ENCODE assay signal across 8 cellular contexts in the genomic region with DNA sequence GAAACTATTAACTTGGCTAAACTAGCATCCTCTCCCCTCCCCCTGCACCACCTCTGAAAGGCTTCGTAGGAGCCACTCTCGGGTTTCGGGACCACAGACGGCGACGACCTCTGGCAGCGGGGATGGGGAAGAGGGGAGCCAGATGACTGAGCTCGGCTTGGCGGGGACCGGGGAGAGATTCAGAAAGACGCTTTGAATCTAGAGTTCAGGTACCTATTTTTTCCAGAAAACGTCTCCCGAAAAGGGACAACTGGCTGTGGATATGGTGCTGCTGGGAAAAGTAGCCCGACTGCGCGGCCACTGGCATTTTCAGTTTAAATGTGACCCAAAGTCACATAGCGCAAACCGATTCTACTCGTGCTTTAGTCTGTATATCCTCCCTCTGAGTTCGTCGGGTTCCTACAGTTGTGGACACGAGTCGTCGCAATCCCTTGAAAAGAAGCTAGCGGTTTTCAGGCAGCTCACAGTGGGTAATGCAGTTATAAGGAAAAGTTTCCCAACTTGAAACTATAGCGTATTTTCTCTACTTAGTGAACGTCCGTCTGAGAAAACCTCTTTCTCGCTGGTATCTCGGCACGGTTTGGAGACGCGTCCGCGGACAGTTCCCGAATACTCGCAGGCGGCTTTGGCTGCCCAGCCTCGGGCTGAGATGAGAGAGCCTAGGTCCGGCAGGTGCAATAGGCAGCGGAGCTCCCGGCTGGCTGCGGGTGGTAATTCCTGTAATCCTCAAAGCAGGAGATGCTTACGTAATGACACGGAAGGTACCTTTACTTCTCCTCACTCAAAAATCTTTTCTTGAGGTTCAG. TPM values are rescaled to one million over a fixed set of nuclear protein-coding genes. Genes with fewer than 3 reads are reported as not detected.
DNase-seq lines count a peak whose midpoint lies in the region; ATAC-seq, FAIRE-seq and TF ChIP-seq lines count a peak whose summit lies in the region.

No MANE protein-coding gene starts in this region.

- H3K27me3 ChIP-seq in kidney epithelial cell (ENCODE audit: control insufficient read depth, insufficient read depth, low read length): peaks cover 19% of the 10 kb centered on the region

- H3K9me3 Mint-ChIP-seq in chondrocyte (ENCODE audit: low read depth): no peaks in the 10 kb centered on the region
- no peaks in the 10 kb centered on the region for H3K9me3 Mint-ChIP-seq in stimulated activated effector memory CD8-positive, alpha-beta T cell treated with anti-CD3 and anti-CD28 coated beads, Interleukin-12 subunit alpha, Interleukin-12 subunit beta, amount 100 ng/mL, for 72 hours

- DNase-seq in GM12891 (ENCODE audit: insufficient read length, low spot score) (no peak), NCI-H526 (lab: John Stamatoyannopoulos, UW) (peak; percentile 1 to 57), chondrocyte (ENCODE audit: low spot score) (peak; percentile 72), kidney epithelial cell (ENCODE audit: low read depth) (no peak), NCI-H226 (no peak), D721Med (ENCODE audit: insufficient read length, low spot score) (no peak)
- DNase-seq in stimulated activated effector memory CD8-positive, alpha-beta T cell treated with anti-CD3 and anti-CD28 coated beads, Interleukin-12 subunit alpha, Interleukin-12 subunit beta, amount 100 ng/mL, for 72 hours (ENCODE audit: low spot score in 2 of 2): no peak

- TF ChIP-seq CTCF in chondrocyte (IDR thresholded peaks at IDR 0.05): no peak
- no peak for TF ChIP-seq CTCF in kidney epithelial cell (IDR thresholded peaks at IDR 0.05; ENCODE audit: insufficient read depth, low read length, poor library complexity, severe bottlenecking)
- no peak for TF ChIP-seq CTCF in D721Med (IDR thresholded peaks at IDR 0.05; ENCODE audit: insufficient read depth, missing control alignments)

- peaks cover 2% of the 10 kb centered on the region for H3K36me3 Mint-ChIP-seq in chondrocyte (ENCODE audit: low read depth)
- H3K36me3 Mint-ChIP-seq in stimulated activated effector memory CD8-positive, alpha-beta T cell treated with anti-CD3 and anti-CD28 coated beads, Interleukin-12 subunit alpha, Interleukin-12 subunit beta, amount 100 ng/mL, for 72 hours: no peaks in the 10 kb centered on the region

- H3K4me1 Mint-ChIP-seq in chondrocyte (ENCODE audit: low read depth): peaks cover 25% of the 10 kb centered on the region
- peaks cover 8% of the 10 kb centered on the region for H3K4me1 Mint-ChIP-seq in stimulated activated effector memory CD8-positive, alpha-beta T cell treated with anti-CD3 and anti-CD28 coated beads, Interleukin-12 subunit alpha, Interleukin-12 subunit beta, amount 100 ng/mL, for 72 hours

- no peak for TF ChIP-seq POLR2A in GM12891 (IDR thresholded peaks at IDR 0.05; ENCODE audit: low read depth, low read length)

- H3K27me3 Mint-ChIP-seq in chondrocyte (ENCODE audit: low read depth): peaks cover 44% of the 10 kb centered on the region

- peak overlapping the region; percentile 78 for H3K4me3 Mint-ChIP-seq in chondrocyte (ENCODE audit: unreplicated experiment)
- H3K4me3 Mint-ChIP-seq in stimulated activated effector memory CD8-positive, alpha-beta T cell treated with anti-CD3 and anti-CD28 coated beads, Interleukin-12 subunit alpha, Interleukin-12 subunit beta, amount 100 ng/mL, for 72 hours: peak overlapping the region; percentile 44

- FAIRE-seq in GM12891 (lab: Jason Lieb, UNC): peak; percentile 54
- FAIRE-seq in D721Med (lab: Jason Lieb, UNC): no peak

- H3K36me3 ChIP-seq in kidney epithelial cell (ENCODE audit: control insufficient read depth, insufficient read depth, low read length): no peaks in the 10 kb centered on the region

- no peak for ATAC-seq in stimulated activated effector memory CD8-positive, alpha-beta T cell treated with anti-CD3 and anti-CD28 coated beads, Interleukin-12 subunit alpha, Interleukin-12 subunit beta, amount 100 ng/mL, for 72 hours
- no peak for ATAC-seq in GM18907 (IDR thresholded peaks at IDR 0.05; ENCODE audit: unreplicated experiment)

- H3K27ac Mint-ChIP-seq in chondrocyte (ENCODE audit: unreplicated experiment): peak overlapping the region; percentile 54
- no peak overlapping the region for H3K27ac Mint-ChIP-seq in stimulated activated effector memory CD8-positive, alpha-beta T cell treated with anti-CD3 and anti-CD28 coated beads, Interleukin-12 subunit alpha, Interleukin-12 subunit beta, amount 100 ng/mL, for 72 hours

- H3K4me3 ChIP-seq in kidney epithelial cell (ENCODE audit: low read depth, low read length): peak overlapping the region; percentile 50

TF ChIP-seq in GM12891, 5 proteins besides CTCF, POLR2A, EP300 and RAD21:
- no peak for TF ChIP-seq POLR2AphosphoS5 (IDR thresholded peaks at IDR 0.05; ENCODE audit: low read depth, low read length)
- no peak for TF ChIP-seq PAX5 (IDR thresholded peaks at IDR 0.05; ENCODE audit: insufficient read depth, low read length, severe bottlenecking)
- no peak for TF ChIP-seq TAF1 (IDR thresholded peaks at IDR 0.05; ENCODE audit: low read depth, low read length)
- TF ChIP-seq SPI1 (IDR thresholded peaks at IDR 0.05; ENCODE audit: low read depth, low read length): no peak
- TF ChIP-seq POU2F2 (IDR thresholded peaks at IDR 0.05; ENCODE audit: low read depth, low read length): no peak

RNA-seq across cellular contexts. Expression of gene PARM1, which starts 1.3 kb away (rescaled TPM):
- polyA plus RNA-seq in GM12891 (2012; ENCODE audit: low read depth, missing spikeins): 0.30 TPM
- total RNA-seq in chondrocyte (0.90 to 1.4 TPM (median 1.0 TPM) in 3 replicates), kidney epithelial cell (3.0 and 3.7 TPM in 2 replicates)

Comparison
In these comparisons a context has a peak if more than half of its experiments do, and no peak if none do; other contexts are left out.
1. DNase-seq: peak in NCI-H526 (2 of 2) and chondrocyte (single experiment); none in GM12891 (single experiment), kidney epithelial cell (single experiment), stimulated activated effector memory CD8-positive, alpha-beta T cell treated with anti-CD3 and anti-CD28 coated beads, Interleukin-12 subunit alpha, Interleukin-12 subunit beta, amount 100 ng/mL, for 72 hours (0 of 2), NCI-H226 (single experiment) and D721Med (single experiment).